ENCODE assay signal across 8 cellular contexts in genomic region chr2:29715655-29716054, GRCh38.
"Had no signal": no experiment of that assay in that cellular context is flagged by ENCODE, and none has a peak within 500 bp of the region (broad histone marks: within the 10 kb centered on the region; RNA-seq: fewer than 3 reads in every experiment).

No MANE protein-coding gene starts in this region.

- DNase-seq: GM23248, GOT3, H7, HFFc6 had no signal

- ATAC-seq: HCT116, HepG2 had no signal

- H3K27ac ChIP-seq: GM23248, HL-60 had no signal

- H3K9me3 ChIP-seq: HAP-1 had no signal

- H3K9ac ChIP-seq: GM23248 had no signal

- H3K4me3 ChIP-seq: GM23248, HAP-1 had no signal

- H3K36me3 ChIP-seq: HAP-1 had no signal
